Comparison of ENCODE assay signal across 2 cellular contexts in the genomic region with DNA sequence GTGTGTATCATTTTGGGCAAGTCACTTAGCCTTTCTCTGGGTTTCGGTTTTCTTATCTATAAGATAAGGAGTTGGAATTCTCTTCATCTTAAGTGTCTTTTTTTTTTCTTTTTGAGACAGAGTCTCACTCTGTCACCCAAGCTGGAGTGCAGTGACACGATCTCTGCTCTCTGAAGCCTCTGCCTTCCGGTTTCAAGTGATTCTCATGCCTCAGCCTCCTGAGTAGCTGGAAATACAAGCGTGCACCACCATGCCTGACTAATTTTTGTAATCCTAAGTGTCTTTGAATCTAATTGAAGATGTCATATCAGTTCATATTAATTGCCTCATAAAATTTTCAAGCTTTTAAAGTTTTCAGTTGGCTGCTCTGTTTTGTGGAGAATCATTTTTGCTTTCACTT.
TF ChIP-seq lines count a peak whose summit lies in the region.

No MANE protein-coding gene starts in this region.

TF ChIP-seq in A549, 52 proteins besides CTCF, POLR2A, EP300 and RAD21:
- no peak for TF ChIP-seq RNF2 (IDR thresholded peaks at IDR 0.05; ENCODE audit: borderline replicate concordance, low read depth)
- no peak for TF ChIP-seq HES2 (IDR thresholded peaks at IDR 0.05)
- TF ChIP-seq FOXS1 (CRISPR knock-in tag; IDR thresholded peaks at IDR 0.05) = no peak
- TF ChIP-seq JUN (IDR thresholded peaks at IDR 0.05) = no peak
- TF ChIP-seq FOSL2 (IDR thresholded peaks at IDR 0.05) = no peak
- TF ChIP-seq FOSL2 (CRISPR knock-in tag; IDR thresholded peaks at IDR 0.05) = no peak

TF ChIP-seq in SK-N-SH, 30 proteins besides CTCF, POLR2A, EP300 and RAD21:
- TF ChIP-seq PBX3 (IDR thresholded peaks at IDR 0.05) = no peak
- no peak for TF ChIP-seq ELF1 (IDR thresholded peaks at IDR 0.05)
- no peak for TF ChIP-seq NRF1 (IDR thresholded peaks at IDR 0.05; ENCODE audit: low read depth, low read length)
- no peak for TF ChIP-seq MEF2A (IDR thresholded peaks at IDR 0.05; ENCODE audit: borderline replicate concordance, low read depth)
- TF ChIP-seq ZBTB33 (IDR thresholded peaks at IDR 0.05; ENCODE audit: borderline replicate concordance, low read depth) = no peak
- TF ChIP-seq JUND (IDR thresholded peaks at IDR 0.05) = no peak
- no peak for TF ChIP-seq FOXM1 (IDR thresholded peaks at IDR 0.05; ENCODE audit: low read depth)
- no peak for TF ChIP-seq USF2 (IDR thresholded peaks at IDR 0.05; ENCODE audit: borderline replicate concordance, low read depth, low read length)
- TF ChIP-seq SIN3A (IDR thresholded peaks at IDR 0.05; ENCODE audit: borderline replicate concordance, low read depth, low read length) = no peak
- no peak for TF ChIP-seq USF1 (IDR thresholded peaks at IDR 0.05; ENCODE audit: borderline replicate concordance, low read depth)
- TF ChIP-seq, protein P1, sequence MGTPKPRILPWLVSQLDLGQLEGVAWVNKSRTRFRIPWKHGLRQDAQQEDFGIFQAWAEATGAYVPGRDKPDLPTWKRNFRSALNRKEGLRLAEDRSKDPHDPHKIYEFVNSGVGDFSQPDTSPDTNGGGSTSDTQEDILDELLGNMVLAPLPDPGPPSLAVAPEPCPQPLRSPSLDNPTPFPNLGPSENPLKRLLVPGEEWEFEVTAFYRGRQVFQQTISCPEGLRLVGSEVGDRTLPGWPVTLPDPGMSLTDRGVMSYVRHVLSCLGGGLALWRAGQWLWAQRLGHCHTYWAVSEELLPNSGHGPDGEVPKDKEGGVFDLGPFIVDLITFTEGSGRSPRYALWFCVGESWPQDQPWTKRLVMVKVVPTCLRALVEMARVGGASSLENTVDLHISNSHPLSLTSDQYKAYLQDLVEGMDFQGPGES (IDR thresholded peaks at IDR 0.05; ENCODE audit: low read depth, low read length) = no peak
